ENCODE assay signal across 9 cellular contexts in genomic region chr19:19193926-19194325, GRCh38. TPM values are rescaled to one million over a fixed set of nuclear protein-coding genes. Genes with fewer than 3 reads are reported as not detected.
DNase-seq lines count a peak whose midpoint lies in the region; ATAC-seq and TF ChIP-seq lines count a peak whose summit lies in the region.
"Had no signal": no experiment of that assay in that cellular context is flagged by ENCODE, and none has a peak within 500 bp of the region (broad histone marks: within the 10 kb centered on the region; RNA-seq: fewer than 3 reads in every experiment).

No MANE protein-coding gene starts in this region.

- DNase-seq in T-helper 1 cell (no peak), mucosa of descending colon (no peak), NOMO-1 treated with dmso at 0.1 percent for 144 hours (lab: John Stamatoyannopoulos, UW; ENCODE audit: unreplicated experiment) (no peak)
- DNase-seq: adrenal gland, RPMI8226 had no signal

- H3K36me3 Mint-ChIP-seq in T-helper 1 cell treated with Interleukin-12 subunit alpha and Interleukin-12 subunit beta and Interleukin-4 antibody, amounts not matched to agents 30 μg/mL and 1 μg/mL, for 36 hours (ENCODE audit: low read depth): peaks cover 17% of the 10 kb centered on the region
- peaks cover 20% of the 10 kb centered on the region for H3K36me3 Mint-ChIP-seq in brain

- peak overlapping the region; percentile 90 for H3K9ac ChIP-seq in skeletal muscle satellite cell (ENCODE audit: low read depth, low read length)

- H3K9me3 Mint-ChIP-seq in T-helper 1 cell treated with Interleukin-12 subunit alpha and Interleukin-12 subunit beta and Interleukin-4 antibody, amounts not matched to agents 30 μg/mL and 1 μg/mL, for 36 hours: no peaks in the 10 kb centered on the region
- peaks cover 0 to 2% (median 0%) of the 10 kb centered on the region in 5 experiments for H3K9me3 Mint-ChIP-seq in brain

- H3K36me3 ChIP-seq in skeletal muscle satellite cell (ENCODE audit: insufficient read depth, low read length) (peaks cover 24% of the 10 kb centered on the region), mucosa of descending colon (ENCODE audit: low read depth) (no peaks in the 10 kb centered on the region)

- peaks cover 26% of the 10 kb centered on the region for H3K4me1 Mint-ChIP-seq in T-helper 1 cell treated with Interleukin-12 subunit alpha and Interleukin-12 subunit beta and Interleukin-4 antibody, amounts not matched to agents 30 μg/mL and 1 μg/mL, for 36 hours (ENCODE audit: low read depth)
- H3K4me1 Mint-ChIP-seq in brain: peaks cover 56% of the 10 kb centered on the region

- H3K4me3 ChIP-seq in skeletal muscle satellite cell (ENCODE audit: low read length): peak overlapping the region; percentile 84
- H3K4me3 ChIP-seq in mucosa of descending colon: no peak overlapping the region

- H3K9me3 ChIP-seq in skeletal muscle satellite cell (replicated peaks; ENCODE audit: low read length) (no peaks in the 10 kb centered on the region), mucosa of descending colon (no peaks in the 10 kb centered on the region)
- H3K9me3 ChIP-seq: adrenal gland had no signal

- intact Hi-C loops in mucosa of descending colon (cut with DNase I, micrococcal nuclease): no loop called here

- TF ChIP-seq CTCF in brain (conservative IDR thresholded peaks at IDR 0.05) (no peak), mucosa of descending colon (IDR thresholded peaks at IDR 0.05) (no peak)

- H3K4me2 ChIP-seq in skeletal muscle satellite cell (ENCODE audit: low read length): peak overlapping the region; percentile 92

- H3K27ac Mint-ChIP-seq in T-helper 1 cell treated with Interleukin-12 subunit alpha and Interleukin-12 subunit beta and Interleukin-4 antibody, amounts not matched to agents 30 μg/mL and 1 μg/mL, for 36 hours: peak overlapping the region; percentile 58
- H3K27ac Mint-ChIP-seq in brain: peak overlapping the region; percentile 44 to 77 (median 69)

- peaks cover 27% of the 10 kb centered on the region for H3K4me1 ChIP-seq in skeletal muscle satellite cell (ENCODE audit: control insufficient read depth, insufficient read depth, low read length)
- H3K4me1 ChIP-seq in mucosa of descending colon (ENCODE audit: low read depth): peaks cover 32% of the 10 kb centered on the region

- no peaks in the 10 kb centered on the region for H3K27me3 Mint-ChIP-seq in T-helper 1 cell treated with Interleukin-12 subunit alpha and Interleukin-12 subunit beta and Interleukin-4 antibody, amounts not matched to agents 30 μg/mL and 1 μg/mL, for 36 hours (ENCODE audit: low read depth)
- H3K27me3 Mint-ChIP-seq in brain: peaks cover 9% of the 10 kb centered on the region

- ATAC-seq in mucosa of descending colon: no peak

- H3K4me3 Mint-ChIP-seq in T-helper 1 cell treated with Interleukin-12 subunit alpha and Interleukin-12 subunit beta and Interleukin-4 antibody, amounts not matched to agents 30 μg/mL and 1 μg/mL, for 36 hours: peak overlapping the region; percentile 99
- peak overlapping the region; percentile 94 to 99 (median 98) for H3K4me3 Mint-ChIP-seq in brain

- no peaks in the 10 kb centered on the region for H3K27me3 ChIP-seq in skeletal muscle satellite cell (ENCODE audit: control insufficient read depth, insufficient read depth, low read length)
- H3K27me3 ChIP-seq: adrenal gland had no signal

RNA-seq across cellular contexts. Expression of gene RFXANK, which starts 1.9 kb away (rescaled TPM):
- polyA plus RNA-seq in brain (ENCODE audit: insufficient read depth, low read depth, low replicate concordance): 97.8 TPM
- 52.0 and 59.4 TPM in 2 replicates for total RNA-seq in skeletal muscle satellite cell (2012; rRNA removed)
- 10 to 100 TPM; 62.3 to 71.4 (median 64.9) TPM for total RNA-seq in mucosa of descending colon

RNA-seq across cellular contexts. Expression of gene BORCS8, which starts 2.0 kb away (rescaled TPM):
- polyA plus RNA-seq in brain (ENCODE audit: insufficient read depth, low read depth, low replicate concordance): 31.0 TPM
- total RNA-seq in skeletal muscle satellite cell (2012; rRNA removed): 16.0 and 19.7 TPM in 2 replicates
- 10 to 100 TPM; 29.1 to 41.0 (median 31.8) TPM for total RNA-seq in mucosa of descending colon

RNA-seq across cellular contexts. Expression of gene NR2C2AP, which starts 9.3 kb away (rescaled TPM):
- polyA plus RNA-seq in brain (ENCODE audit: insufficient read depth, low read depth, low replicate concordance): 25.0 TPM
- 8.1 and 12.9 TPM in 2 replicates for total RNA-seq in skeletal muscle satellite cell (2012; rRNA removed)
- total RNA-seq in mucosa of descending colon: 10 to 100 TPM; 12.5 to 14.6 (median 13.4) TPM

RNA-seq across cellular contexts. Expression of gene NCAN, which starts 17.8 kb away (rescaled TPM):
- polyA plus RNA-seq in brain (ENCODE audit: insufficient read depth, low read depth, low replicate concordance): 37.8 TPM
- not detected in 2 replicates for total RNA-seq in skeletal muscle satellite cell (2012; rRNA removed)
- total RNA-seq in mucosa of descending colon: under 1 TPM in 1 of 3 donors, not detected in 2; 0.25 TPM
- total RNA-seq: HT1080 had no signal

RNA-seq across cellular contexts. Expression of gene MEF2B, which starts 23.9 kb away (rescaled TPM):
- polyA plus RNA-seq in brain (ENCODE audit: insufficient read depth, low read depth, low replicate concordance): 22.1 TPM
- 0.25 TPM in 1 of 2 replicates, not detected in the other for total RNA-seq in skeletal muscle satellite cell (2012; rRNA removed)
- total RNA-seq in mucosa of descending colon: 1 to 10 TPM; 1.5 to 3.0 (median 2.5) TPM
- total RNA-seq: HT1080 had no signal
